27 cellular contexts compared by ENCODE assay signal in the genomic region with DNA sequence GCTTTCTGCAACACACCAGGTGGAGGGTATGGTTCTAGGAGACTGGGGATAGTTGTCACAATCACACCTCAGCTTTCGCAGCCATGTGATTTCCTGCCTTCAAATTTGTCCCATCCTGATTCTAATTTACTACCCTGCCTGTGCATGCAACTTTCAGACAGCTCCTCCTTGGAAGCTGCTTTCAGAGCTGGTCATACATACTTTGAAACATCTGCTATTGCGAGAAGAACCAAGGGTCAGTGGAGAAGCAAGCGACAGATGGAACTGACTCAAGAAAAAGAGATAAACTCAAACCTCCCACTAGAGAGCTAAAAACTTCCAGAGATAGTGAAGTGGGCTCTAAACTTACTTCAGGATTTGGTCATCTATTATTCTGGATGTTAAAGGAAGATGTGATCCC.
"Had no signal": no experiment of that assay in that cellular context is flagged by ENCODE, and none has a peak within 500 bp of the region (broad histone marks: within the 10 kb centered on the region; RNA-seq: fewer than 3 reads in every experiment).

No MANE protein-coding gene starts in this region.

- H3K36me3 ChIP-seq: MG63, Peyer's patch had no signal

- H3K27ac ChIP-seq: HL-60, PC-9, Peyer's patch had no signal

- DNase-seq: IMR-90; Karpas-422; KG1; MG63; NCI-H1092; NCI-H1105 treated with DMSO at 0.1 percent for 48 hours; NCI-H1417 treated with DMSO at 0.1 percent for 48 hours; NCI-H146; NCI-H187; NCI-H2029; NCI-H2081 treated with DMSO at 0.1 percent for 48 hours; NCI-H2171; NCI-H226; NCI-H446; NCI-H510A; NCI-H524 treated with DMSO at 0.1 percent for 48 hours; NCI-H69; NCI-H774; NK-92 treated with Interleukin-12 subunit alpha and Interleukin-12 subunit beta, amount 100 ng/mL, for 24 hours; OCI-M1; PC-9; Peyer's patch; SIG-M5; SK-N-SH; SW 1271; T-cell had no signal

- H2AFZ ChIP-seq: PC-9 had no signal

- H3K4me3 ChIP-seq: MG63, PC-9, Peyer's patch had no signal

- H3K4me1 ChIP-seq: Peyer's patch had no signal

- H3K27me3 ChIP-seq: MG63, Peyer's patch had no signal

- H3K9ac ChIP-seq: SK-N-SH had no signal

- H3K4me2 ChIP-seq: PC-9, SK-N-SH had no signal

- H3K9me3 ChIP-seq: MG63, Peyer's patch, SK-N-SH had no signal
